In the genomic region with DNA sequence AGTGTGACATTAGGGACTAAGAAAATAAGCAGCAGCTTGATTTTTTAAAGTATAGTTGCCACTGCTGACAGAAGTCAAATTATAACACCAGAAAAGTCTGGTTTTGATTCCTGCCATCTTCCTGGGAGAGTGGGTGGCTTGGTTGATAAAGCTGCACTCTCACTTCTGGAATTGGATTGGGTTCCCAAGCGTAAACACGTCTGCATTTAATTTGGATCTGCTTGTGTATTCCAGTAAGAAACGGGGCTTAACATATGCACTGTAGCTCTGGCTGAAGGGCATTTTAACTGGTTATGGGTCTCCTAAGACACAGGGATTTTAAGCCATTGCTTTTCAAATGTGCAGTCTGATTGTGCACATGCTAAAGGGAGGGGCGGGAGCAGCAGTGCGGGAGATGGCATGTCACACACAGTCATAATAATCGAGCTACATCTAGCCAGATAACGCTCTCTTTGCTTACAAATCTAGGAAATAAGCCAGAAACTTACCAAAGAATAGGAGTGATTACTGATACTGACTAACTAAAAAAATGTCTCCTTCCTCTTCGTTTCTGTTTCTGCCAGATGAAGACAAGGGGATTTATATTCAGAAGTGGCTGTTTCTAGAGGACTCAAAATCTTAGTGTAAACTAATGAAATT, we compare ENCODE assay signal across 19 cellular contexts.
DNase-seq lines count a peak whose midpoint lies in the region; ATAC-seq and TF ChIP-seq lines count a peak whose summit lies in the region.
"Had no signal": no experiment of that assay in that cellular context is flagged by ENCODE, and none has a peak within 500 bp of the region (broad histone marks: within the 10 kb centered on the region; RNA-seq: fewer than 3 reads in every experiment).

No MANE protein-coding gene starts in this region.

- peaks cover 30% of the 10 kb centered on the region for H3K4me1 ChIP-seq in adipocyte (ENCODE audit: control insufficient read depth, insufficient read depth, low read length)
- H3K4me1 ChIP-seq in hepatocyte (ENCODE audit: insufficient read depth): no peaks in the 10 kb centered on the region

- WGBS in hepatocyte (ENCODE audit: low lambda C conversion rate, missing lambda C conversion rate): 45% methylated on average over 8 of the region's 8 CpGs

- H2AFZ ChIP-seq in hepatocyte: no peak overlapping the region
- H2AFZ ChIP-seq: GM23248 had no signal

- H4K20me1 ChIP-seq in hepatocyte (ENCODE audit: insufficient read depth, poor library complexity, severe bottlenecking): no peaks in the 10 kb centered on the region
- H4K20me1 ChIP-seq: BLaER1 had no signal

- H3K4me2 ChIP-seq in hepatocyte: peak overlapping the region; percentile 38

- no peak for ATAC-seq in GM21717 (IDR thresholded peaks at IDR 0.05; ENCODE audit: unreplicated experiment)
- ATAC-seq: Right ventricle myocardium inferior had no signal

- DNase-seq in AG20443 (ENCODE audit: low spot score): peak; percentile 20
- peak; percentile 30 for DNase-seq in adipocyte (ENCODE audit: low read depth)
- DNase-seq in hepatocyte (ENCODE audit: low spot score): no peak
- no peak for DNase-seq in DMS79 (lab: John Stamatoyannopoulos, UW)
- DNase-seq in retina: no peak
- DNase-seq in kidney glomerular epithelial cell (lab: John Stamatoyannopoulos, UW): no peak
- DNase-seq: ACHN; CD8-positive, alpha-beta memory T cell; DMS79 treated with DMSO at 0.1 percent for 48 hours; GM23248; HCEC 1CT; Kasumi-1; NCI-H1092 treated with DMSO at 0.1 percent for 48 hours; NCI-H2081 treated with DMSO at 0.1 percent for 48 hours; NCI-H446 treated with DMSO at 0.1 percent for 48 hours; T-helper 1 cell had no signal

- no peak overlapping the region for H3K9ac ChIP-seq in adipocyte (ENCODE audit: low read length)
- H3K9ac ChIP-seq: BLaER1, GM23248 had no signal

- H3K79me2 ChIP-seq in hepatocyte: no peaks in the 10 kb centered on the region

- no peaks in the 10 kb centered on the region for H3K9me2 ChIP-seq in hepatocyte (replicated peaks; ENCODE audit: insufficient read depth)

- H3K27ac ChIP-seq in hepatocyte: peak overlapping the region; percentile 33
- H3K27ac ChIP-seq: BLaER1, GM23248 had no signal

- TF ChIP-seq CTCF in hepatocyte (IDR thresholded peaks at IDR 0.05; ENCODE audit: poor library complexity): no peak

- H3K27me3 ChIP-seq in adipocyte (replicated peaks; ENCODE audit: control insufficient read depth, insufficient read depth, low read length) (no peaks in the 10 kb centered on the region), hepatocyte (no peaks in the 10 kb centered on the region)
- H3K27me3 ChIP-seq: BLaER1 had no signal

- H3K9me3 ChIP-seq in adipocyte (ENCODE audit: control insufficient read depth, low read length) (no peaks in the 10 kb centered on the region), hepatocyte (ENCODE audit: low read depth) (no peaks in the 10 kb centered on the region)
- H3K9me3 ChIP-seq: BLaER1 had no signal

- H3K36me3 ChIP-seq in adipocyte (ENCODE audit: control insufficient read depth, insufficient read depth, low read length, severe bottlenecking) (no peaks in the 10 kb centered on the region), hepatocyte (replicated peaks; ENCODE audit: insufficient read depth, low read depth) (no peaks in the 10 kb centered on the region)
- H3K36me3 ChIP-seq: BLaER1 had no signal

- H3K4me3 ChIP-seq in adipocyte (ENCODE audit: low read length) (peak overlapping the region; percentile 43), hepatocyte (no peak overlapping the region)
- H3K4me3 ChIP-seq: BLaER1, GM23248 had no signal

Comparison
In these comparisons a context has a peak if more than half of its experiments do, and no peak if none do; other contexts are left out.
1. DNase-seq: peak in AG20443 (single experiment) and adipocyte (single experiment); none in hepatocyte (single experiment), DMS79 (single experiment), retina (single experiment) and kidney glomerular epithelial cell (single experiment).